Comparison of ENCODE assay signal across 6 cellular contexts in genomic region chr15:51655401-51656057, GRCh38. TPM values are rescaled to one million over a fixed set of nuclear protein-coding genes. Genes with fewer than 3 reads are reported as not detected.
"Had no signal": no experiment of that assay in that cellular context is flagged by ENCODE, and none has a peak within 500 bp of the region (broad histone marks: within the 10 kb centered on the region; RNA-seq: fewer than 3 reads in every experiment).

No MANE protein-coding gene starts in this region.

RNA-seq across cellular contexts. Expression of gene SCG3, which starts 25.8 kb away (rescaled TPM):
- total RNA-seq: NCI-H460, OCI-LY7, PC-9, Right ventricle myocardium inferior, RPMI7951, SJCRH30 had no signal
